In genomic region chr1:113983826-113984225, GRCh38 we compare ENCODE assay signal across 1 cellular context.
TF ChIP-seq lines count a peak whose summit lies in the region.

No MANE protein-coding gene starts in this region.

TF ChIP-seq in IMR-90, 13 proteins besides CTCF, POLR2A, EP300 and RAD21:
- TF ChIP-seq ELK1 (IDR thresholded peaks at IDR 0.05; ENCODE audit: borderline replicate concordance, low read depth, low read length) (no peak), FOS (IDR thresholded peaks at IDR 0.05; ENCODE audit: low read depth, low read length) (no peak), BHLHE40 (IDR thresholded peaks at IDR 0.05; ENCODE audit: low read depth, low read length) (no peak), USF2 (IDR thresholded peaks at IDR 0.05; ENCODE audit: low read depth, low read length) (no peak), RCOR1 (IDR thresholded peaks at IDR 0.05; ENCODE audit: insufficient replicate concordance, low read length) (no peak), MXI1 (IDR thresholded peaks at IDR 0.05; ENCODE audit: borderline replicate concordance, low read depth, low read length) (no peak), SMC3 (IDR thresholded peaks at IDR 0.05; ENCODE audit: low read depth, low read length) (no peak), RFX5 (IDR thresholded peaks at IDR 0.05; ENCODE audit: low read depth, low read length) (no peak), MAFK (IDR thresholded peaks at IDR 0.05; ENCODE audit: low read depth, low read length) (no peak), CHD1 (IDR thresholded peaks at IDR 0.05; ENCODE audit: low read depth, low read length) (no peak), CEBPB (IDR thresholded peaks at IDR 0.05; ENCODE audit: low read depth, low read length) (no peak), MAZ (IDR thresholded peaks at IDR 0.05; ENCODE audit: borderline replicate concordance, low read depth, low read length) (no peak), NFE2L2 (IDR thresholded peaks at IDR 0.05; ENCODE audit: low read depth, low read length) (no peak)
